1 cellular context compared by ENCODE assay signal in the genomic region with DNA sequence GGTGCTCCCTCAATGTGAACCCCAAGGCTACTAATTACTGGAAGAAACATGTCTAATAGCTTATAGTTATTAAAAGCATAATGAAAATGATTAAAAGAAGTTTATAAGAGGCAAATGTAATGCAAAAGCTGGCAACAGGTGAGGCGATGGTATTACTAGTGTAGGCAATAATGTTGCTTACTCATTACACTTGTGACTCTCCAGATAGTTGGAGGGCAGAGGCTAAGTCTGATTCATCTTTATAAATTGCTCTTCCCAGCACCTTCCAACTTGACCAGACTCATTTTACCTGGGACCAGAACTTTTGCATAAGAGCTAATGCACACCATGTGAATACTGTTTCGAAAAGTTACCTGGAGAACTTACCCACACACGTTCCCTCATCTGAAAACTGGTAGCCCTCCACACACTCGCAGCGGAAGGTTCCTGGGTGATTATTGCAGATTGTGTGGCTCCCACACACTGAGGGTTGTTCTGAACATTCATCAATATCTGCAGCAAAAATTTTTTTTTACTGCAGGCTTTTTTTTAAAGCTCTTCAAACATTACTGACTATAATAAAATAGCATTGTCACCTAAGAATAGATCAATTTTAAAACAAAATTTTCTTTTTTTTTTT.
TF ChIP-seq lines count a peak whose summit lies in the region.

No MANE protein-coding gene starts in this region.

TF ChIP-seq in SK-N-SH treated with all-trans-retinoic acid at 6 μM for 48 hours, 23 proteins besides CTCF, POLR2A, EP300 and RAD21 (continued from another document):
- no peak for TF ChIP-seq ARNTL (CRISPR knock-in tag; IDR thresholded peaks at IDR 0.05; ENCODE audit: borderline replicate concordance, low read depth)
- TF ChIP-seq, protein P1, sequence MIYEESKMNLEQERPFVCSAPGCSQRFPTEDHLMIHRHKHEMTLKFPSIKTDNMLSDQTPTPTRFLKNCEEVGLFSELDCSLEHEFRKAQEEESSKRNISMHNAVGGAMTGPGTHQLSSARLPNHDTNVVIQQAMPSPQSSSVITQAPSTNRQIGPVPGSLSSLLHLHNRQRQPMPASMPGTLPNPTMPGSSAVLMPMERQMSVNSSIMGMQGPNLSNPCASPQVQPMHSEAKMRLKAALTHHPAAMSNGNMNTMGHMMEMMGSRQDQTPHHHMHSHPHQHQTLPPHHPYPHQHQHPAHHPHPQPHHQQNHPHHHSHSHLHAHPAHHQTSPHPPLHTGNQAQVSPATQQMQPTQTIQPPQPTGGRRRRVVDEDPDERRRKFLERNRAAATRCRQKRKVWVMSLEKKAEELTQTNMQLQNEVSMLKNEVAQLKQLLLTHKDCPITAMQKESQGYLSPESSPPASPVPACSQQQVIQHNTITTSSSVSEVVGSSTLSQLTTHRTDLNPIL (CRISPR knock-in tag; IDR thresholded peaks at IDR 0.05; ENCODE audit: low read depth): no peak
- TF ChIP-seq ESRRG (CRISPR knock-in tag; IDR thresholded peaks at IDR 0.05): no peak
- TF ChIP-seq ZNF70 (CRISPR knock-in tag; IDR thresholded peaks at IDR 0.05): no peak
- TF ChIP-seq RARB (CRISPR knock-in tag; IDR thresholded peaks at IDR 0.05): no peak
